In genomic region chr1:6245086-6245868, GRCh38 we compare ENCODE assay signal across 1 cellular context.
TF ChIP-seq lines count a peak whose summit lies in the region.

No MANE protein-coding gene starts in this region.

TF ChIP-seq in HepG2, 621 proteins besides CTCF, POLR2A, EP300 and RAD21 (continued from another document and continues in another):
- no peak for TF ChIP-seq PBX2 (CRISPR knock-in tag; IDR thresholded peaks at IDR 0.05)
- TF ChIP-seq KLF15 (CRISPR knock-in tag; IDR thresholded peaks at IDR 0.05; ENCODE audit: borderline replicate concordance), result peak; percentile 98
- TF ChIP-seq MLXIP (CRISPR knock-in tag; IDR thresholded peaks at IDR 0.05; ENCODE audit: borderline replicate concordance), result peak; percentile 97
- TF ChIP-seq ZNF614 (CRISPR knock-in tag; IDR thresholded peaks at IDR 0.05; ENCODE audit: borderline replicate concordance), result peak; percentile 94; the same call in 1 of the 2 replicates
- peak; percentile 81; the same call in 1 of the 2 replicates for TF ChIP-seq ZNF816 (CRISPR knock-in tag; IDR thresholded peaks at IDR 0.05; ENCODE audit: borderline replicate concordance)
- TF ChIP-seq RBAK (CRISPR knock-in tag; IDR thresholded peaks at IDR 0.05), result peak; percentile 48; the same call in 1 of the 2 replicates
- TF ChIP-seq ELF4 (CRISPR knock-in tag; IDR thresholded peaks at IDR 0.05; ENCODE audit: borderline replicate concordance), result no peak
- peak; percentile 89; the same call in 1 of the 2 replicates for TF ChIP-seq ZNF510 (CRISPR knock-in tag; IDR thresholded peaks at IDR 0.05; ENCODE audit: low read depth)
- TF ChIP-seq IRX3 (CRISPR knock-in tag; IDR thresholded peaks at IDR 0.05; ENCODE audit: borderline replicate concordance, low read depth), result peak; percentile 98
- TF ChIP-seq PRDM10 (CRISPR knock-in tag; IDR thresholded peaks at IDR 0.05; ENCODE audit: low read depth), result peak; percentile 87
- no peak for TF ChIP-seq NFE2L2 (IDR thresholded peaks at IDR 0.05; ENCODE audit: low read length)
- no peak for TF ChIP-seq KAT2B (IDR thresholded peaks at IDR 0.05; ENCODE audit: borderline replicate concordance, low read depth, low read length)
- TF ChIP-seq RBM39 (IDR thresholded peaks at IDR 0.05; ENCODE audit: low read depth, low read length, poor library complexity, severe bottlenecking), result no peak
- TF ChIP-seq DNMT1 (CRISPR knock-in tag; IDR thresholded peaks at IDR 0.05), result peak; percentile 99
- TF ChIP-seq SOX13 (IDR thresholded peaks at IDR 0.05), result no peak
- TF ChIP-seq SOX13 (CRISPR knock-in tag; conservative IDR thresholded peaks at IDR 0.05 in 1 of 2, IDR thresholded peaks at IDR 0.05 in 1 of 2), result peak in 1 of 2 experiments; percentile 81; a peak in 2 of 4 replicates
- peak; percentile 97 for TF ChIP-seq CSRNP1 (CRISPR knock-in tag; IDR thresholded peaks at IDR 0.05)
- TF ChIP-seq ATF4 (CRISPR knock-in tag; IDR thresholded peaks at IDR 0.05), result peak in 1 of 2 experiments; percentile 88; a peak in 2 of 4 replicates
- peak; percentile 94 for TF ChIP-seq ZFP41 (CRISPR knock-in tag; IDR thresholded peaks at IDR 0.05; ENCODE audit: borderline replicate concordance)
- peak; percentile 71 for TF ChIP-seq ETV5 (CRISPR knock-in tag; IDR thresholded peaks at IDR 0.05; ENCODE audit: borderline replicate concordance)
- peak; percentile 57 for TF ChIP-seq ZBTB14 (CRISPR knock-in tag; IDR thresholded peaks at IDR 0.05)
- TF ChIP-seq SRY (CRISPR knock-in tag; IDR thresholded peaks at IDR 0.05), result peak; percentile 100
- TF ChIP-seq MED8 (CRISPR knock-in tag; IDR thresholded peaks at IDR 0.05; ENCODE audit: insufficient replicate concordance), result peak; percentile 69
- peak; percentile 96; the same call in 1 of the 2 replicates for TF ChIP-seq CAMTA2 (CRISPR knock-in tag; IDR thresholded peaks at IDR 0.05; ENCODE audit: borderline replicate concordance)
- TF ChIP-seq ZNF362 (CRISPR knock-in tag; IDR thresholded peaks at IDR 0.05; ENCODE audit: borderline replicate concordance), result peak; percentile 62; the same call in 1 of the 2 replicates
- TF ChIP-seq NFATC3 (CRISPR knock-in tag; IDR thresholded peaks at IDR 0.05), result no peak; the same call in 1 of the 2 replicates
- peak; percentile 66 for TF ChIP-seq ZNF770 (CRISPR knock-in tag; IDR thresholded peaks at IDR 0.05)
- peak; percentile 16; the same call in 1 of the 2 replicates for TF ChIP-seq AHDC1 (CRISPR knock-in tag; IDR thresholded peaks at IDR 0.05; ENCODE audit: borderline replicate concordance)
- 0 out of 2 replicates have a peak, but pooled peaks have one; percentile 71 for TF ChIP-seq NFIB (CRISPR knock-in tag; IDR thresholded peaks at IDR 0.05; ENCODE audit: borderline replicate concordance)
- TF ChIP-seq ZFX (CRISPR knock-in tag; IDR thresholded peaks at IDR 0.05; ENCODE audit: low read depth), result peak; percentile 79
- peak; percentile 96 for TF ChIP-seq ZBTB43 (CRISPR knock-in tag; conservative IDR thresholded peaks at IDR 0.05)
- TF ChIP-seq EZH2 (conservative IDR thresholded peaks at IDR 0.05; ENCODE audit: low read depth, low read length), result no peak
